ENCODE assay signal across 1 cellular context in the genomic region with DNA sequence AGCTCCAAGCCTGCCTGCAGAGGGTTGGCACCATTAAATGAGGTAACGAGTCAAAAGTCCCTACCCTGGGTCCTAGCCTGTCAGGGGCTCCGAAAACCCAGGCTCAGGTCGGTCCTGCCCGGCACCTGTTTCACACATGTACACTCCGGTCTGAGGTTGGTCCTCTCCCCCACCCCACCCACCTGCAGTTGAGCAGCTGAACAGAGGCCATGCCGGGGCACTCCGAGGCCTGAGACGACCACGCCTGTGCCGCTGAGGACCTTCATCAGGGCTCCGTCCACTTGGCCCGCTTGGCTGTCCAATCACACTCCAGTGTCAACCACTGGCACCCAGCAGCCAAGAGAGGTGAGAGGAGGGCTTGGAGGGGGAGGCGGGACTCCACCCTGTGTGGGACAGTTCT.
TF ChIP-seq lines count a peak whose summit lies in the region.

No MANE protein-coding gene starts in this region.

TF ChIP-seq in K562, 482 proteins besides CTCF, POLR2A, EP300 and RAD21:
- TF ChIP-seq PURB (CRISPR knock-in tag; IDR thresholded peaks at IDR 0.05; ENCODE audit: low read depth), result no peak
- TF ChIP-seq RBFOX2 (IDR thresholded peaks at IDR 0.05; ENCODE audit: low read depth, low read length), result 0 out of 2 replicates have a peak, but pooled peaks have one; percentile 7
TF ChIP-seq in K562: peak in this region for 1.
